In the genomic region with DNA sequence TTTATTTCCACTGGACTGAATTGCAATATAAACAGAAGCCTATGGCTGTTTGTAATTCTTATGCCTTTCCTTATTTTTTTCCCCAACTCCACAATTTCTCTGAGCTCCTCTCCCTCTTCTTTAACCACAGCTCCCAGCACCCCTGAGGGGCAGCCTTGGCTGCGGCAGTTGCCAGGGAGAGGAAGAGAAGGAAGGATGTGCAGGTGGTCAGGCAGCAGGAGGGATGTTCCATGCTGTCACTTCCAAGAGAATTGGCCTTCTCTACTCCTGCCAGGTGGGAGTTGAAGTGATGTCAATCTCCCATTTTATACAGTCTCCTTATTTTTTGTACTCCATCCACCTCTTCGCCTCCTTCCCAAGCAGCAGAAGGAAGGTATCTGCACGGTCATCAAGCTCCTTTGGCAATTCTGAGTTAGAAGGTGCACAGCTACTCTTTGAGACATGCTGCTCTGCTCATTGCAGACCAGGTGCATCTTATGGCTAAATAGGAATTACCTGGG, we compare ENCODE assay signal across 34 cellular contexts.
"Had no signal": no experiment of that assay in that cellular context is flagged by ENCODE, and none has a peak within 500 bp of the region (broad histone marks: within the 10 kb centered on the region; RNA-seq: fewer than 3 reads in every experiment).

No MANE protein-coding gene starts in this region.

- H3K36me3 ChIP-seq: cardiac muscle cell, MG63, WERI-Rb-1 had no signal

- H3K4me2 ChIP-seq: PC-9 had no signal

- H3K4me3 ChIP-seq: cardiac muscle cell, MG63, PC-9 had no signal

- H3K27me3 ChIP-seq: MG63 had no signal

- H2AFZ ChIP-seq: PC-9 had no signal

- DNase-seq: activated CD4-positive, alpha-beta memory T cell treated with anti-CD3 and anti-CD28 coated beads, Interleukin-2, amount 10 ng/mL, durations not matched to agents 7 days and 5 days; activated CD4-positive, alpha-beta T cell treated with anti-CD3 and anti-CD28 coated beads for 1 hour; activated CD4-positive, alpha-beta T cell treated with anti-CD3 and anti-CD28 coated beads for 48 hours; activated CD4-positive, CD25-positive, alpha-beta regulatory T cell; activated CD8-positive, alpha-beta memory T cell treated with anti-CD3 and anti-CD28 coated beads for 24 hours; activated CD8-positive, alpha-beta memory T cell treated with anti-CD3 and anti-CD28 coated beads, Interleukin-2, amount 10 ng/mL, durations not matched to agents 7 days and 5 days; activated CD8-positive, alpha-beta memory T cell treated with anti-CD3 and anti-CD28 coated beads, Interleukin-2, amount 50 U/mL, for 48 hours; activated effector memory CD4-positive, alpha-beta T cell treated with anti-CD3 and anti-CD28 coated beads, Interleukin-2, amount 50 U/mL, for 16 hours; activated naive CD4-positive, alpha-beta T cell; activated naive CD4-positive, alpha-beta T cell treated with anti-CD3 and anti-CD28 coated beads, Interleukin-2, amount 50 U/mL, for 16 hours; activated naive CD8-positive, alpha-beta T cell treated with anti-CD3 and anti-CD28 coated beads for 36 hours; activated T-cell treated with anti-CD3 and anti-CD28 coated beads, Interleukin-2, amount 50 U/mL, for 72 hours; amniotic stem cell; aorta; Kasumi-1; KG1; MG63; NCI-H1048; NCI-H1105 treated with DMSO at 0.1 percent for 48 hours; NCI-H1436; NCI-H187; NCI-H2029 treated with DMSO at 0.1 percent for 48 hours; NCI-H2107; NCI-H226; NCI-H446 treated with DMSO at 0.1 percent for 48 hours; NCI-H524; PC-9; Right ventricle myocardium superior; SW 1271; T-helper 1 cell; T-helper 2 cell; T-helper 9 cell; WERI-Rb-1 had no signal

- H3K27ac ChIP-seq: cardiac muscle cell, PC-9, WERI-Rb-1 had no signal

- H3K9me3 ChIP-seq: MG63 had no signal
